In genomic region chr3:21750831-21751391, GRCh38 we compare ENCODE assay signal across 8 cellular contexts. TPM values are rescaled to one million over a fixed set of nuclear protein-coding genes. Genes with fewer than 3 reads are reported as not detected.
A peak's percentile ranks its signal among the peaks of the same experiment; 100 is the strongest.
DNase-seq lines count a peak whose midpoint lies in the region; ATAC-seq and TF ChIP-seq lines count a peak whose summit lies in the region.

ZNF385D (minus strand) TSS chr3:21751210; CDS start chr3:21750916, 294 bp downstream.

- intact Hi-C loops in stomach (cut with DNase I; ENCODE audit: low total_unique reads), result no loop called here

- no peaks in the 10 kb centered on the region for H3K9me3 ChIP-seq in stomach

- no peak for TF ChIP-seq EP300 in stomach (IDR thresholded peaks at IDR 0.05)

- TF ChIP-seq CTCF in stomach (IDR thresholded peaks at IDR 0.05) (no peak), GM10266 (IDR thresholded peaks at IDR 0.05; ENCODE audit: control insufficient read depth, insufficient read depth, low read depth, missing control alignments) (no peak)

- H3K27me3 ChIP-seq in stomach, result no peaks in the 10 kb centered on the region

- H3K4me3 ChIP-seq in stomach, result peak within 1 kb of the TSS; percentile 34 to 40 (median 40)

- DNase-seq in M059J (ENCODE audit: low read depth) (peak; percentile 61), cerebellum (ENCODE audit: low spot score) (peak; percentile 55), islet precursor cell (peak; percentile 96), stomach (no peak), GM10266 (ENCODE audit: extremely low spot score) (no peak), NCI-H2081 treated with DMSO at 0.1 percent for 48 hours (lab: John Stamatoyannopoulos, UW) (no peak), AML-193 (lab: John Stamatoyannopoulos, UW) (no peak)

- peaks cover 0 to 26% (median 14%) of the 10 kb centered on the region in 4 donors for H3K4me1 ChIP-seq in stomach

- ATAC-seq in HG03457 (IDR thresholded peaks at IDR 0.05; ENCODE audit: unreplicated experiment), result no peak

- no peak for TF ChIP-seq POLR2A in stomach (IDR thresholded peaks at IDR 0.05)

- H3K27ac ChIP-seq in stomach, result peak within 1 kb of the TSS in 2 of 5 donors; percentile 36 to 43

- 2 to 12% (median 3%) methylated on average over 20 to 31 of the region's 31 CpGs for WGBS in stomach, 5 donors

- no peaks in the 10 kb centered on the region for H3K36me3 ChIP-seq in stomach

RNA-seq across cellular contexts. Expression of gene ZNF385D, which starts in this region (rescaled TPM):
- 1.5 and 3.1 TPM in 2 replicates for total RNA-seq in M059J (2014; rRNA removed; shearing (Covaris generic))
- total RNA-seq in cerebellum (99.6 TPM), stomach (1 to 10 TPM in 2 of 5 donors, under 1 TPM in 1, not detected in 2; 0.89 to 7.2 (median 1.3) TPM)
- polyA plus RNA-seq in stomach, result 1 to 10 TPM in 1 of 3 donors, under 1 TPM in 2; 0.31 to 1.1 (median 0.38) TPM

Comparison
In these comparisons a context has a peak if more than half of its experiments do, and no peak if none do; other contexts are left out.
1. RNA of gene ZNF385D (total RNA-seq): 99.6 TPM in cerebellum (single experiment); 1.5 to 3.1 TPM in M059J and 0.89 to 7.2 TPM in stomach; every median in the first group is over 10 times any median in the second.
2. DNase-seq: peak in M059J (single experiment), cerebellum (single experiment) and islet precursor cell (single experiment); none in stomach (single experiment), GM10266 (single experiment), NCI-H2081 treated with DMSO at 0.1 percent for 48 hours (single experiment) and AML-193 (0 of 2).